1 cellular context compared by ENCODE assay signal in the genomic region with DNA sequence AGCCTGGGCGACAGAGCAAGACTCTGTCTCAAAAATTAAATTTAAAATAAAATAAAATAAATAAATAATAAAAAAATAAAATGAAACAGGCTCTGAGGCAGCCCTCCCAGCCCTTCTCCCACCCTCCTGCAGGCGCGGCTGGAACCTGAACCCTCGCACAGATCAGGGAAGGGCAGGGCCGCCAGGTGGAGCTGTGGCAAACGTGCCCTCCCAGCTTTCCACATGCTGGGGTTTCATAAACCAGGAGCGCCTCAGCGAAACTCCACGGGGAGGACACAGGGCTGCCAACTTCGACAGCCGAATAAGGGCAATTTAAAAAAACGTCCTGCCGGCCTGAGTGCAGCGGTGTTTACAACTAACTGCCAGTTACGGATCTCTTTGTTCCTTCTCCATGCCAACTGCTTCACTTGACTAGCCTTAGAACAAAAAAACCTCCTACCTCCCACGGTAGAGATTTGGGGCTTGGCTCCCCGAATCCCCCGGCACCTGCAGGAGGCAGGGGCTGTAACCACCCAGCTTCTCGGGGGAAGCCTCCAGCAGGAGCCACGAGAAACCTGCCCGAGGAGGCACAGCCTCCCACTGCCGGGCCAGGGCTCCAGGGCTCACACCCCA.
A peak's percentile ranks its signal among the peaks of the same experiment; 100 is the strongest.
TF ChIP-seq lines count a peak whose summit lies in the region.

No MANE protein-coding gene starts in this region.

TF ChIP-seq in HepG2, 621 proteins besides CTCF, POLR2A, EP300 and RAD21 (continued from another document and continues in another):
- TF ChIP-seq, protein P1, sequence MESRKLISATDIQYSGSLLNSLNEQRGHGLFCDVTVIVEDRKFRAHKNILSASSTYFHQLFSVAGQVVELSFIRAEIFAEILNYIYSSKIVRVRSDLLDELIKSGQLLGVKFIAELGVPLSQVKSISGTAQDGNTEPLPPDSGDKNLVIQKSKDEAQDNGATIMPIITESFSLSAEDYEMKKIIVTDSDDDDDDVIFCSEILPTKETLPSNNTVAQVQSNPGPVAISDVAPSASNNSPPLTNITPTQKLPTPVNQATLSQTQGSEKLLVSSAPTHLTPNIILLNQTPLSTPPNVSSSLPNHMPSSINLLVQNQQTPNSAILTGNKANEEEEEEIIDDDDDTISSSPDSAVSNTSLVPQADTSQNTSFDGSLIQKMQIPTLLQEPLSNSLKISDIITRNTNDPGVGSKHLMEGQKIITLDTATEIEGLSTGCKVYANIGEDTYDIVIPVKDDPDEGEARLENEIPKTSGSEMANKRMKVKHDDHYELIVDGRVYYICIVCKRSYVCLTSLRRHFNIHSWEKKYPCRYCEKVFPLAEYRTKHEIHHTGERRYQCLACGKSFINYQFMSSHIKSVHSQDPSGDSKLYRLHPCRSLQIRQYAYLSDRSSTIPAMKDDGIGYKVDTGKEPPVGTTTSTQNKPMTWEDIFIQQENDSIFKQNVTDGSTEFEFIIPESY (CRISPR knock-in tag; IDR thresholded peaks at IDR 0.05), result peak; percentile 92
- TF ChIP-seq ZNF703 (CRISPR knock-in tag; IDR thresholded peaks at IDR 0.05; ENCODE audit: borderline replicate concordance), result no peak
- TF ChIP-seq, protein P2, sequence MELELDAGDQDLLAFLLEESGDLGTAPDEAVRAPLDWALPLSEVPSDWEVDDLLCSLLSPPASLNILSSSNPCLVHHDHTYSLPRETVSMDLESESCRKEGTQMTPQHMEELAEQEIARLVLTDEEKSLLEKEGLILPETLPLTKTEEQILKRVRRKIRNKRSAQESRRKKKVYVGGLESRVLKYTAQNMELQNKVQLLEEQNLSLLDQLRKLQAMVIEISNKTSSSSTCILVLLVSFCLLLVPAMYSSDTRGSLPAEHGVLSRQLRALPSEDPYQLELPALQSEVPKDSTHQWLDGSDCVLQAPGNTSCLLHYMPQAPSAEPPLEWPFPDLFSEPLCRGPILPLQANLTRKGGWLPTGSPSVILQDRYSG (CRISPR knock-in tag; IDR thresholded peaks at IDR 0.05), result no peak
- TF ChIP-seq ZNF17 (CRISPR knock-in tag; IDR thresholded peaks at IDR 0.05), result no peak
- TF ChIP-seq ZMYM4 (CRISPR knock-in tag; IDR thresholded peaks at IDR 0.05), result 0 out of 2 replicates have a peak, but pooled peaks have one; percentile 24
- peak; percentile 68; the same call in 1 of the 2 replicates for TF ChIP-seq ZSCAN25 (CRISPR knock-in tag; IDR thresholded peaks at IDR 0.05)
- TF ChIP-seq, protein P3, sequence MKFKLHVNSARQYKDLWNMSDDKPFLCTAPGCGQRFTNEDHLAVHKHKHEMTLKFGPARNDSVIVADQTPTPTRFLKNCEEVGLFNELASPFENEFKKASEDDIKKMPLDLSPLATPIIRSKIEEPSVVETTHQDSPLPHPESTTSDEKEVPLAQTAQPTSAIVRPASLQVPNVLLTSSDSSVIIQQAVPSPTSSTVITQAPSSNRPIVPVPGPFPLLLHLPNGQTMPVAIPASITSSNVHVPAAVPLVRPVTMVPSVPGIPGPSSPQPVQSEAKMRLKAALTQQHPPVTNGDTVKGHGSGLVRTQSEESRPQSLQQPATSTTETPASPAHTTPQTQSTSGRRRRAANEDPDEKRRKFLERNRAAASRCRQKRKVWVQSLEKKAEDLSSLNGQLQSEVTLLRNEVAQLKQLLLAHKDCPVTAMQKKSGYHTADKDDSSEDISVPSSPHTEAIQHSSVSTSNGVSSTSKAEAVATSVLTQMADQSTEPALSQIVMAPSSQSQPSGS (CRISPR knock-in tag; IDR thresholded peaks at IDR 0.05), result no peak
- TF ChIP-seq FOXO1 (CRISPR knock-in tag; IDR thresholded peaks at IDR 0.05), result no peak
- TF ChIP-seq REPIN1 (CRISPR knock-in tag; IDR thresholded peaks at IDR 0.05; ENCODE audit: borderline replicate concordance, low read depth), result no peak
- TF ChIP-seq PHF21A (CRISPR knock-in tag; IDR thresholded peaks at IDR 0.05), result no peak
- TF ChIP-seq SMAD3 (CRISPR knock-in tag; IDR thresholded peaks at IDR 0.05), result peak; percentile 49; the same call in 1 of the 2 replicates
- no peak for TF ChIP-seq SRSF4 (IDR thresholded peaks at IDR 0.05; ENCODE audit: low read depth, low read length, poor library complexity, severe bottlenecking)
- no peak for TF ChIP-seq ISX (CRISPR knock-in tag; conservative IDR thresholded peaks at IDR 0.05)
- TF ChIP-seq NAIF1 (CRISPR knock-in tag; IDR thresholded peaks at IDR 0.05; ENCODE audit: borderline replicate concordance), result no peak
- TF ChIP-seq, protein P4, sequence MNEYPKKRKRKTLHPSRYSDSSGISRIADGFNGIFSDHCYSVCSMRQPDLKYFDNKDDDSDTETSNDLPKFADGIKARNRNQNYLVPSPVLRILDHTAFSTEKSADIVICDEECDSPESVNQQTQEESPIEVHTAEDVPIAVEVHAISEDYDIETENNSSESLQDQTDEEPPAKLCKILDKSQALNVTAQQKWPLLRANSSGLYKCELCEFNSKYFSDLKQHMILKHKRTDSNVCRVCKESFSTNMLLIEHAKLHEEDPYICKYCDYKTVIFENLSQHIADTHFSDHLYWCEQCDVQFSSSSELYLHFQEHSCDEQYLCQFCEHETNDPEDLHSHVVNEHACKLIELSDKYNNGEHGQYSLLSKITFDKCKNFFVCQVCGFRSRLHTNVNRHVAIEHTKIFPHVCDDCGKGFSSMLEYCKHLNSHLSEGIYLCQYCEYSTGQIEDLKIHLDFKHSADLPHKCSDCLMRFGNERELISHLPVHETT (CRISPR knock-in tag; conservative IDR thresholded peaks at IDR 0.05), result no peak
- TF ChIP-seq, protein P5, sequence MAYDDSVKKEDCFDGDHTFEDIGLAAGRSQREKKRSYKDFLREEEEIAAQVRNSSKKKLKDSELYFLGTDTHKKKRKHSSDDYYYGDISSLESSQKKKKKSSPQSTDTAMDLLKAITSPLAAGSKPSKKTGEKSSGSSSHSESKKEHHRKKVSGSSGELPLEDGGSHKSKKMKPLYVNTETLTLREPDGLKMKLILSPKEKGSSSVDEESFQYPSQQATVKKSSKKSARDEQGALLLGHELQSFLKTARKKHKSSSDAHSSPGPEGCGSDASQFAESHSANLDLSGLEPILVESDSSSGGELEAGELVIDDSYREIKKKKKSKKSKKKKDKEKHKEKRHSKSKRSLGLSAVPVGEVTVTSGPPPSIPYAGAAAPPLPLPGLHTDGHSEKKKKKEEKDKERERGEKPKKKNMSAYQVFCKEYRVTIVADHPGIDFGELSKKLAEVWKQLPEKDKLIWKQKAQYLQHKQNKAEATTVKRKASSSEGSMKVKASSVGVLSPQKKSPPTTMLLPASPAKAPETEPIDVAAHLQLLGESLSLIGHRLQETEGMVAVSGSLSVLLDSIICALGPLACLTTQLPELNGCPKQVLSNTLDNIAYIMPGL (CRISPR knock-in tag; IDR thresholded peaks at IDR 0.05; ENCODE audit: borderline replicate concordance in 1 of 2, low read depth in 1 of 2), result peak; percentile 20 to 59; a peak in 1 of 4 replicates
- TF ChIP-seq, protein P6, sequence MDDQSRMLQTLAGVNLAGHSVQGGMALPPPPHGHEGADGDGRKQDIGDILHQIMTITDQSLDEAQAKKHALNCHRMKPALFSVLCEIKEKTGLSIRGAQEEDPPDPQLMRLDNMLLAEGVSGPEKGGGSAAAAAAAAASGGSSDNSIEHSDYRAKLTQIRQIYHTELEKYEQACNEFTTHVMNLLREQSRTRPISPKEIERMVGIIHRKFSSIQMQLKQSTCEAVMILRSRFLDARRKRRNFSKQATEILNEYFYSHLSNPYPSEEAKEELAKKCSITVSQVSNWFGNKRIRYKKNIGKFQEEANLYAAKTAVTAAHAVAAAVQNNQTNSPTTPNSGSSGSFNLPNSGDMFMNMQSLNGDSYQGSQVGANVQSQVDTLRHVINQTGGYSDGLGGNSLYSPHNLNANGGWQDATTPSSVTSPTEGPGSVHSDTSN (CRISPR knock-in tag; IDR thresholded peaks at IDR 0.05; ENCODE audit: borderline replicate concordance), result no peak
- TF ChIP-seq FOXA1 (IDR thresholded peaks at IDR 0.05), result no peak
- 0 out of 2 replicates have a peak, but pooled peaks have one; percentile 6 for TF ChIP-seq FOXA1 (CRISPR knock-in tag; IDR thresholded peaks at IDR 0.05)
- peak; percentile 35 for TF ChIP-seq YY1 (IDR thresholded peaks at IDR 0.05; ENCODE audit: insufficient read depth, insufficient replicate concordance, low read depth, low read length)
- TF ChIP-seq ZEB1 (IDR thresholded peaks at IDR 0.05; ENCODE audit: insufficient replicate concordance, low read depth), result no peak
- TF ChIP-seq ELF3 (CRISPR knock-in tag; IDR thresholded peaks at IDR 0.05), result peak; percentile 55; the same call in 1 of the 2 replicates
- peak; percentile 77 for TF ChIP-seq MYC (CRISPR knock-in tag; IDR thresholded peaks at IDR 0.05; ENCODE audit: borderline replicate concordance)
- peak in 1 of 2 experiments; percentile 65; a peak in 1 of 4 replicates for TF ChIP-seq KLF16 (CRISPR knock-in tag; IDR thresholded peaks at IDR 0.05)
- TF ChIP-seq KDM1A (CRISPR knock-in tag; IDR thresholded peaks at IDR 0.05), result no peak
- peak; percentile 32 for TF ChIP-seq RBM22 (optimal IDR thresholded peaks at IDR 0.05; ENCODE audit: low read length)
- TF ChIP-seq, protein P7, sequence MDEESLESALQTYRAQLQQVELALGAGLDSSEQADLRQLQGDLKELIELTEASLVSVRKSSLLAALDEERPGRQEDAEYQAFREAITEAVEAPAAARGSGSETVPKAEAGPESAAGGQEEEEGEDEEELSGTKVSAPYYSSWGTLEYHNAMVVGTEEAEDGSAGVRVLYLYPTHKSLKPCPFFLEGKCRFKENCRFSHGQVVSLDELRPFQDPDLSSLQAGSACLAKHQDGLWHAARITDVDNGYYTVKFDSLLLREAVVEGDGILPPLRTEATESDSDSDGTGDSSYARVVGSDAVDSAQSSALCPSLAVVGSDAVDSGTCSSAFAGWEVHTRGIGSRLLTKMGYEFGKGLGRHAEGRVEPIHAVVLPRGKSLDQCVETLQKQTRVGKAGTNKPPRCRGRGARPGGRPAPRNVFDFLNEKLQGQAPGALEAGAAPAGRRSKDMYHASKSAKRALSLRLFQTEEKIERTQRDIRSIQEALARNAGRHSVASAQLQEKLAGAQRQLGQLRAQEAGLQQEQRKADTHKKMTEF (CRISPR knock-in tag; IDR thresholded peaks at IDR 0.05), result peak; percentile 47; the same call in 1 of the 2 replicates
- TF ChIP-seq ZNF383 (CRISPR knock-in tag; IDR thresholded peaks at IDR 0.05; ENCODE audit: borderline replicate concordance), result no peak
- no peak for TF ChIP-seq SSRP1 (CRISPR knock-in tag; IDR thresholded peaks at IDR 0.05)
- TF ChIP-seq, protein P8, sequence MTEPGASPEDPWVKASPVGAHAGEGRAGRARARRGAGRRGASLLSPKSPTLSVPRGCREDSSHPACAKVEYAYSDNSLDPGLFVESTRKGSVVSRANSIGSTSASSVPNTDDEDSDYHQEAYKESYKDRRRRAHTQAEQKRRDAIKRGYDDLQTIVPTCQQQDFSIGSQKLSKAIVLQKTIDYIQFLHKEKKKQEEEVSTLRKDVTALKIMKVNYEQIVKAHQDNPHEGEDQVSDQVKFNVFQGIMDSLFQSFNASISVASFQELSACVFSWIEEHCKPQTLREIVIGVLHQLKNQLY (CRISPR knock-in tag; IDR thresholded peaks at IDR 0.05), result no peak
- peak; percentile 7; the same call in 1 of the 2 replicates for TF ChIP-seq ZNF724P (CRISPR knock-in tag; IDR thresholded peaks at IDR 0.05; ENCODE audit: borderline replicate concordance)
- no peak for TF ChIP-seq HNRNPK (IDR thresholded peaks at IDR 0.05; ENCODE audit: low read depth, low read length, poor library complexity, severe bottlenecking)
- TF ChIP-seq HMG20B (CRISPR knock-in tag; conservative IDR thresholded peaks at IDR 0.05), result no peak
- TF ChIP-seq, protein P9, sequence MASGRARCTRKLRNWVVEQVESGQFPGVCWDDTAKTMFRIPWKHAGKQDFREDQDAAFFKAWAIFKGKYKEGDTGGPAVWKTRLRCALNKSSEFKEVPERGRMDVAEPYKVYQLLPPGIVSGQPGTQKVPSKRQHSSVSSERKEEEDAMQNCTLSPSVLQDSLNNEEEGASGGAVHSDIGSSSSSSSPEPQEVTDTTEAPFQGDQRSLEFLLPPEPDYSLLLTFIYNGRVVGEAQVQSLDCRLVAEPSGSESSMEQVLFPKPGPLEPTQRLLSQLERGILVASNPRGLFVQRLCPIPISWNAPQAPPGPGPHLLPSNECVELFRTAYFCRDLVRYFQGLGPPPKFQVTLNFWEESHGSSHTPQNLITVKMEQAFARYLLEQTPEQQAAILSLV (CRISPR knock-in tag; IDR thresholded peaks at IDR 0.05; ENCODE audit: borderline replicate concordance), result no peak
- TF ChIP-seq KLF6 (CRISPR knock-in tag; IDR thresholded peaks at IDR 0.05), result 0 out of 2 replicates have a peak, but pooled peaks have one; percentile 32
- TF ChIP-seq NPAS2 (CRISPR knock-in tag; IDR thresholded peaks at IDR 0.05; ENCODE audit: borderline replicate concordance), result no peak
- TF ChIP-seq NR2C2 (CRISPR knock-in tag; IDR thresholded peaks at IDR 0.05; ENCODE audit: borderline replicate concordance), result no peak
- TF ChIP-seq ZNF343 (CRISPR knock-in tag; IDR thresholded peaks at IDR 0.05), result no peak
- TF ChIP-seq NR1H2 (CRISPR knock-in tag; IDR thresholded peaks at IDR 0.05; ENCODE audit: borderline replicate concordance, low read depth), result no peak
- no peak for TF ChIP-seq ZBTB7A (CRISPR knock-in tag; IDR thresholded peaks at IDR 0.05)
- no peak for TF ChIP-seq CENPT (CRISPR knock-in tag; IDR thresholded peaks at IDR 0.05; ENCODE audit: low read depth)
- TF ChIP-seq HNRNPL (IDR thresholded peaks at IDR 0.05; ENCODE audit: low read depth, low read length), result peak; percentile 87
- TF ChIP-seq, protein P10, sequence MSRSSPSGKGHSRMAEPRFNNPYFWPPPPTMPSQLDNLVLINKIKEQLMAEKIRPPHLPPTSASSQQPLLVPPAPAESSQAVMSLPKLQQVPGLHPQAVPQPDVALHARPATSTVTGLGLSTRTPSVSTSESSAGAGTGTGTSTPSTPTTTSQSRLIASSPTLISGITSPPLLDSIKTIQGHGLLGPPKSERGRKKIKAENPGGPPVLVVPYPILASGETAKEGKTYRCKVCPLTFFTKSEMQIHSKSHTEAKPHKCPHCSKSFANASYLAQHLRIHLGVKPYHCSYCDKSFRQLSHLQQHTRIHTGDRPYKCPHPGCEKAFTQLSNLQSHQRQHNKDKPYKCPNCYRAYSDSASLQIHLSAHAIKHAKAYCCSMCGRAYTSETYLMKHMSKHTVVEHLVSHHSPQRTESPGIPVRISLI (CRISPR knock-in tag; IDR thresholded peaks at IDR 0.05; ENCODE audit: borderline replicate concordance), result peak; percentile 53; the same call in 1 of the 2 replicates
- TF ChIP-seq PPARG (CRISPR knock-in tag; conservative IDR thresholded peaks at IDR 0.05), result no peak
- peak; percentile 65; the same call in 1 of the 2 replicates for TF ChIP-seq TGIF2 (CRISPR knock-in tag; IDR thresholded peaks at IDR 0.05)
- TF ChIP-seq MED1 (CRISPR knock-in tag; IDR thresholded peaks at IDR 0.05), result peak; percentile 59
- no peak for TF ChIP-seq TRIM24 (CRISPR knock-in tag; IDR thresholded peaks at IDR 0.05)
- no peak for TF ChIP-seq CREB1 (IDR thresholded peaks at IDR 0.05)
- no peak for TF ChIP-seq CREB1 (CRISPR knock-in tag; IDR thresholded peaks at IDR 0.05)
- no peak for TF ChIP-seq NFRKB (IDR thresholded peaks at IDR 0.05)
- peak; percentile 26; the same call in 1 of the 2 replicates for TF ChIP-seq ZNF788 (CRISPR knock-in tag; IDR thresholded peaks at IDR 0.05; ENCODE audit: borderline replicate concordance)
- TF ChIP-seq, protein P11, sequence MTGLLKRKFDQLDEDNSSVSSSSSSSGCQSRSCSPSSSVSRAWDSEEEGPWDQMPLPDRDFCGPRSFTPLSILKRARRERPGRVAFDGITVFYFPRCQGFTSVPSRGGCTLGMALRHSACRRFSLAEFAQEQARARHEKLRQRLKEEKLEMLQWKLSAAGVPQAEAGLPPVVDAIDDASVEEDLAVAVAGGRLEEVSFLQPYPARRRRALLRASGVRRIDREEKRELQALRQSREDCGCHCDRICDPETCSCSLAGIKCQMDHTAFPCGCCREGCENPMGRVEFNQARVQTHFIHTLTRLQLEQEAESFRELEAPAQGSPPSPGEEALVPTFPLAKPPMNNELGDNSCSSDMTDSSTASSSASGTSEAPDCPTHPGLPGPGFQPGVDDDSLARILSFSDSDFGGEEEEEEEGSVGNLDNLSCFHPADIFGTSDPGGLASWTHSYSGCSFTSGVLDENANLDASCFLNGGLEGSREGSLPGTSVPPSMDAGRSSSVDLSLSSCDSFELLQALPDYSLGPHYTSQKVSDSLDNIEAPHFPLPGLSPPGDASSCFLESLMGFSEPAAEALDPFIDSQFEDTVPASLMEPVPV (CRISPR knock-in tag; IDR thresholded peaks at IDR 0.05), result 0 out of 2 replicates have a peak, but pooled peaks have one; percentile 9
